ENCODE assay signal across 7 cellular contexts in genomic region chr6:43436577-43437282, GRCh38. TPM values are rescaled to one million over a fixed set of nuclear protein-coding genes. Genes with fewer than 3 reads are reported as not detected.
DNase-seq lines count a peak whose midpoint lies in the region; ATAC-seq lines count a peak whose summit lies in the region.

No MANE protein-coding gene starts in this region.

- DNase-seq in HS-5 (ENCODE audit: low read depth): peak; percentile 73
- DNase-seq in astrocyte of the hippocampus (ENCODE audit: low read depth, low spot score): peak; percentile 94
- peak; percentile 83 for DNase-seq in iris pigment epithelial cell (ENCODE audit: low read depth)
- no peak for DNase-seq in central memory CD4-positive, alpha-beta T cell

- H3K27ac ChIP-seq in thymus (ENCODE audit: low read depth): peak overlapping the region; percentile 43

- no peak overlapping the region for H3K4me3 ChIP-seq in thymus (ENCODE audit: low read length)

- ATAC-seq in GM18517 (IDR thresholded peaks at IDR 0.05; ENCODE audit: unreplicated experiment): no peak
- no peak for ATAC-seq in GM21423 (IDR thresholded peaks at IDR 0.05; ENCODE audit: unreplicated experiment)

- peaks cover 16% of the 10 kb centered on the region for H3K36me3 ChIP-seq in thymus (ENCODE audit: control insufficient read depth, insufficient read depth)

- peaks cover 2% of the 10 kb centered on the region for H3K4me1 ChIP-seq in thymus (ENCODE audit: control insufficient read depth, insufficient read depth, low read length)

- no peaks in the 10 kb centered on the region for H3K9me3 ChIP-seq in thymus (ENCODE audit: control insufficient read depth)

- 95% methylated on average over 5 of the region's 5 CpGs for WGBS in thymus

- no peaks in the 10 kb centered on the region for H3K27me3 ChIP-seq in thymus (ENCODE audit: control insufficient read depth, insufficient read depth)

RNA-seq across cellular contexts. Expression of gene ABCC10, which starts 9.4 kb away (rescaled TPM):
- polyA plus RNA-seq in thymus: 47.6 TPM

RNA-seq across cellular contexts. Expression of gene DLK2, which starts 18.6 kb away (rescaled TPM):
- 10.0 TPM for polyA plus RNA-seq in thymus

RNA-seq across cellular contexts. Expression of gene TJAP1, which starts 40.6 kb away (rescaled TPM):
- polyA plus RNA-seq in thymus: 32.1 TPM
